Comparison of ENCODE assay signal across 6 cellular contexts in genomic region chr1:44820328-44820944, GRCh38. TPM values are rescaled to one million over a fixed set of nuclear protein-coding genes. Genes with fewer than 3 reads are reported as not detected.
DNase-seq lines count a peak whose midpoint lies in the region; ATAC-seq and TF ChIP-seq lines count a peak whose summit lies in the region.

No MANE protein-coding gene starts in this region.

- H3K4me3 ChIP-seq in AG10803 (ENCODE audit: low read length): peak overlapping the region; percentile 65
- H3K4me3 ChIP-seq in kidney epithelial cell (ENCODE audit: low read depth, low read length): peak overlapping the region; percentile 42

- H3K36me3 ChIP-seq in kidney epithelial cell (ENCODE audit: control insufficient read depth, insufficient read depth, low read length): no peaks in the 10 kb centered on the region

- no peak for TF ChIP-seq CTCF in AG10803 (conservative IDR thresholded peaks at IDR 0.05; ENCODE audit: low read length)
- no peak for TF ChIP-seq CTCF in kidney epithelial cell (IDR thresholded peaks at IDR 0.05; ENCODE audit: insufficient read depth, low read length, poor library complexity, severe bottlenecking)

- no peak for DNase-seq in AG10803 (ENCODE audit: low read depth)
- DNase-seq in kidney epithelial cell (ENCODE audit: low read depth): no peak
- no peak for DNase-seq in NCI-H748 (lab: John Stamatoyannopoulos, UW; ENCODE audit: unreplicated experiment)
- DNase-seq in activated gamma-delta T cell treated with Interleukin-2 at 50 U/mL for 16 hours: no peak

- H3K27me3 ChIP-seq in kidney epithelial cell (ENCODE audit: control insufficient read depth, insufficient read depth, low read length): no peaks in the 10 kb centered on the region

- ATAC-seq in SK-N-SH treated with all-trans-retinoic acid at 6 μM for 48 hours (peak; percentile 1), GM21423 (IDR thresholded peaks at IDR 0.05; ENCODE audit: unreplicated experiment) (no peak)

TF ChIP-seq in SK-N-SH treated with all-trans-retinoic acid at 6 μM for 48 hours, 23 proteins besides CTCF, POLR2A, EP300 and RAD21:
- TF ChIP-seq OSR1 (CRISPR knock-in tag; IDR thresholded peaks at IDR 0.05): no peak
- no peak for TF ChIP-seq BACH2 (CRISPR knock-in tag; IDR thresholded peaks at IDR 0.05; ENCODE audit: borderline replicate concordance)
- TF ChIP-seq ZFP3 (CRISPR knock-in tag; IDR thresholded peaks at IDR 0.05): no peak
- TF ChIP-seq ZC3H10 (CRISPR knock-in tag; IDR thresholded peaks at IDR 0.05): no peak
- no peak for TF ChIP-seq ZNF8 (CRISPR knock-in tag; IDR thresholded peaks at IDR 0.05)
- TF ChIP-seq ARNTL (CRISPR knock-in tag; IDR thresholded peaks at IDR 0.05; ENCODE audit: borderline replicate concordance, low read depth): no peak
- no peak for TF ChIP-seq RARB (CRISPR knock-in tag; IDR thresholded peaks at IDR 0.05)
- TF ChIP-seq ZNF565 (CRISPR knock-in tag; conservative IDR thresholded peaks at IDR 0.05; ENCODE audit: low read depth): no peak
TF ChIP-seq in SK-N-SH treated with all-trans-retinoic acid at 6 μM for 48 hours: peak in this region for 0.

RNA-seq across cellular contexts. Expression of gene BTBD19, which starts 12.1 kb away (rescaled TPM):
- total RNA-seq in kidney epithelial cell: 3.8 and 4.4 TPM in 2 replicates

RNA-seq across cellular contexts. Expression of gene DYNLT4, which starts 13.3 kb away (rescaled TPM):
- total RNA-seq in kidney epithelial cell: 0.25 and 0.41 TPM in 2 replicates

RNA-seq across cellular contexts. Expression of gene PLK3, which starts 20.3 kb away (rescaled TPM):
- 53.7 and 85.0 TPM in 2 replicates for total RNA-seq in kidney epithelial cell

RNA-seq across cellular contexts. Expression of gene PTCH2, which starts 22.6 kb away (rescaled TPM):
- total RNA-seq in kidney epithelial cell: under 0.01 and 0.38 TPM in 2 replicates

RNA-seq across cellular contexts. Expression of gene BEST4, which starts 32.5 kb away (rescaled TPM):
- 0.25 TPM in 1 of 2 replicates, not detected in the other for total RNA-seq in kidney epithelial cell
